Comparison of ENCODE assay signal across 16 cellular contexts in genomic region chr6:125194980-125195379, GRCh38. TPM values are rescaled to one million over a fixed set of nuclear protein-coding genes. Genes with fewer than 3 reads are reported as not detected.
DNase-seq lines count a peak whose midpoint lies in the region; ATAC-seq and TF ChIP-seq lines count a peak whose summit lies in the region.
"Had no signal": no experiment of that assay in that cellular context is flagged by ENCODE, and none has a peak within 500 bp of the region (broad histone marks: within the 10 kb centered on the region; RNA-seq: fewer than 3 reads in every experiment).

No MANE protein-coding gene starts in this region.

- in situ Hi-C loops in brain microvascular endothelial cell (cut with HindIII; ENCODE audit: low pct_ligation_motif_present, low sequenced_read_pairs), result no loop called here

- intact Hi-C loops in left ventricle myocardium inferior (cut with micrococcal nuclease), result no loop called here

- H3K36me3 ChIP-seq in left ventricle myocardium inferior, result no peaks in the 10 kb centered on the region
- no peaks in the 10 kb centered on the region for H3K36me3 ChIP-seq in right atrium auricular region
- H3K36me3 ChIP-seq in brain microvascular endothelial cell (replicated peaks), result no peaks in the 10 kb centered on the region

- H3K27me3 ChIP-seq in left ventricle myocardium inferior (ENCODE audit: low read depth) (no peaks in the 10 kb centered on the region), right atrium auricular region (no peaks in the 10 kb centered on the region), brain microvascular endothelial cell (replicated peaks) (no peaks in the 10 kb centered on the region)

- no peak for TF ChIP-seq CTCF in left ventricle myocardium inferior (IDR thresholded peaks at IDR 0.05; ENCODE audit: borderline replicate concordance)
- TF ChIP-seq CTCF in right atrium auricular region (IDR thresholded peaks at IDR 0.05), result no peak
- no peak for TF ChIP-seq CTCF in brain microvascular endothelial cell (IDR thresholded peaks at IDR 0.05; ENCODE audit: low read depth, low read length, missing control alignments)

- peak overlapping the region; percentile 87 for H3K27ac ChIP-seq in left ventricle myocardium inferior (replicated peaks)
- no peak overlapping the region for H3K27ac ChIP-seq in right atrium auricular region
- no peak overlapping the region for H3K27ac ChIP-seq in brain microvascular endothelial cell
- H3K27ac ChIP-seq: C4-2B had no signal

- DNase-seq in left ventricle myocardium inferior (no peak), right atrium auricular region (ENCODE audit: low spot score) (no peak), OCI-M1 (lab: John Stamatoyannopoulos, UW) (peak; percentile 64), left kidney (ENCODE audit: low read depth, low spot score) (peak; percentile 32), brain microvascular endothelial cell (no peak), NCI-H2029 (lab: John Stamatoyannopoulos, UW) (no peak), DMS79 treated with DMSO at 0.1 percent for 48 hours (lab: John Stamatoyannopoulos, UW) (no peak)
- DNase-seq: Caco-2, NCI-H1417, NCI-H1930, NCI-H510A, PC-3 had no signal

- H3K4me3 ChIP-seq in left ventricle myocardium inferior (no peak overlapping the region), right atrium auricular region (no peak overlapping the region), brain microvascular endothelial cell (ENCODE audit: low read depth, low read length) (no peak overlapping the region)
- H3K4me3 ChIP-seq: GM23338 had no signal

- no peaks in the 10 kb centered on the region for H3K9me3 ChIP-seq in left ventricle myocardium inferior (replicated peaks)
- H3K9me3 ChIP-seq in right atrium auricular region, result no peaks in the 10 kb centered on the region
- H3K9me3 ChIP-seq: Caco-2 had no signal

- no peak for ATAC-seq in GM19397 (IDR thresholded peaks at IDR 0.05; ENCODE audit: unreplicated experiment)
- ATAC-seq: GM23338, PC-3, SK-N-SH treated with all-trans-retinoic acid at 6 μM for 48 hours had no signal

- H3K4me1 ChIP-seq in left ventricle myocardium inferior (peaks cover 69% of the 10 kb centered on the region), right atrium auricular region (peaks cover 0 to 57% of the 10 kb centered on the region in 2 donors)

RNA-seq across cellular contexts. Expression of gene TPD52L1, which starts 41.4 kb away (rescaled TPM):
- total RNA-seq in left ventricle myocardium inferior, result 64.0 TPM
- total RNA-seq in right atrium auricular region, result 10 to 100 TPM; 29.4 to 96.7 TPM

Comparison
In these comparisons a context has a peak if more than half of its experiments do, and no peak if none do; other contexts are left out.
1. DNase-seq: peak in OCI-M1 (single experiment) and left kidney (single experiment); none in left ventricle myocardium inferior (single experiment), right atrium auricular region (single experiment), brain microvascular endothelial cell (single experiment), NCI-H2029 (single experiment) and DMS79 treated with DMSO at 0.1 percent for 48 hours (single experiment).